1 cellular context compared by ENCODE assay signal in the genomic region with DNA sequence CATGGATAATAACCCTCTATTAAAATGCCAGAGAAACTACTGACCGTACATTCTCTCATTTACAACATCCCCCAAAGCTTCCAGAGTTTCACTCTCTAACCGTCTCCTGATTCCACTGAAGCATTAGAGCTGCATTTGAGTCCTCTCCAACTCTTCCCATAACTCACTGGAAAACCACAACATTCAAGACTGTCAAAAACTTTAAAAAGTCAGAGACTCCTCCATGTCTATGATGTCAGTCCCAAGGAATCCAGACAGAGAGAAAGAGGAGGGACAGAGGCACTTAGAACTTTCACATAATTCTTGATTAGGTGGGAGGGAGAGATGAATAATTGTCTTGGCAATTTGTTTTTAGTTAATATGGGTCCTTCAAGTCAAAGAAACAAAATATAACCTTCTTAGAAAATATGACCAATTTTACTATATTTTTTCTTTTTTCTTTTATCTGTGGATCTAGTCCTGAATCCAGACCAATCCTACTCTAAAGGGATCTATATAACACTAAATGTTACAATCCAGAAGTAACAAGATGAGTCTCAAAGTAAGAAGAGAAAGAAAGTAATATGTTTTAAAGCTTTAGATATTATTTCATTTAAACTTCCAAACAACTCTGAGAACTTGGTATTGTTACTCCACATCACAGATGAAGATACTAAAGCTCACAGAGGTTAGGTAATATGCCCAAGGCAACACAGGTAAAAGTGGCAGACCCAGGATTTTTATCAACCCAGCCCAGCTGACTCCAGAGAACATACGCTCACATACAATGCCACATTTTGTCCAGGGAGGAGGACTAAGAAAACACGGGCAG.
TF ChIP-seq lines count a peak whose summit lies in the region.

No MANE protein-coding gene starts in this region.

TF ChIP-seq in GM23338, 12 proteins besides CTCF, POLR2A, EP300 and RAD21 (continued from another document):
- TF ChIP-seq, protein P1, sequence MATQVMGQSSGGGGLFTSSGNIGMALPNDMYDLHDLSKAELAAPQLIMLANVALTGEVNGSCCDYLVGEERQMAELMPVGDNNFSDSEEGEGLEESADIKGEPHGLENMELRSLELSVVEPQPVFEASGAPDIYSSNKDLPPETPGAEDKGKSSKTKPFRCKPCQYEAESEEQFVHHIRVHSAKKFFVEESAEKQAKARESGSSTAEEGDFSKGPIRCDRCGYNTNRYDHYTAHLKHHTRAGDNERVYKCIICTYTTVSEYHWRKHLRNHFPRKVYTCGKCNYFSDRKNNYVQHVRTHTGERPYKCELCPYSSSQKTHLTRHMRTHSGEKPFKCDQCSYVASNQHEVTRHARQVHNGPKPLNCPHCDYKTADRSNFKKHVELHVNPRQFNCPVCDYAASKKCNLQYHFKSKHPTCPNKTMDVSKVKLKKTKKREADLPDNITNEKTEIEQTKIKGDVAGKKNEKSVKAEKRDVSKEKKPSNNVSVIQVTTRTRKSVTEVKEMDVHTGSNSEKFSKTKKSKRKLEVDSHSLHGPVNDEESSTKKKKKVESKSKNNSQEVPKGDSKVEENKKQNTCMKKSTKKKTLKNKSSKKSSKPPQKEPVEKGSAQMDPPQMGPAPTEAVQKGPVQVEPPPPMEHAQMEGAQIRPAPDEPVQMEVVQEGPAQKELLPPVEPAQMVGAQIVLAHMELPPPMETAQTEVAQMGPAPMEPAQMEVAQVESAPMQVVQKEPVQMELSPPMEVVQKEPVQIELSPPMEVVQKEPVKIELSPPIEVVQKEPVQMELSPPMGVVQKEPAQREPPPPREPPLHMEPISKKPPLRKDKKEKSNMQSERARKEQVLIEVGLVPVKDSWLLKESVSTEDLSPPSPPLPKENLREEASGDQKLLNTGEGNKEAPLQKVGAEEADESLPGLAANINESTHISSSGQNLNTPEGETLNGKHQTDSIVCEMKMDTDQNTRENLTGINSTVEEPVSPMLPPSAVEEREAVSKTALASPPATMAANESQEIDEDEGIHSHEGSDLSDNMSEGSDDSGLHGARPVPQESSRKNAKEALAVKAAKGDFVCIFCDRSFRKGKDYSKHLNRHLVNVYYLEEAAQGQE (IDR thresholded peaks at IDR 0.05; ENCODE audit: unreplicated experiment) = no peak
- TF ChIP-seq ZNF114 (CRISPR knock-in tag; IDR thresholded peaks at IDR 0.05) (no peak), CREB1 (CRISPR knock-in tag; IDR thresholded peaks at IDR 0.05; ENCODE audit: low read depth) (no peak), POLR2AphosphoS5 (IDR thresholded peaks at IDR 0.05; ENCODE audit: low read depth) (no peak), ZNF331 (CRISPR knock-in tag; IDR thresholded peaks at IDR 0.05; ENCODE audit: low read depth) (no peak), EZH2 (IDR thresholded peaks at IDR 0.05; ENCODE audit: low read depth, unreplicated experiment) (no peak), STAT1 (IDR thresholded peaks at IDR 0.05; ENCODE audit: unreplicated experiment) (no peak)
- TF ChIP-seq, protein P2, sequence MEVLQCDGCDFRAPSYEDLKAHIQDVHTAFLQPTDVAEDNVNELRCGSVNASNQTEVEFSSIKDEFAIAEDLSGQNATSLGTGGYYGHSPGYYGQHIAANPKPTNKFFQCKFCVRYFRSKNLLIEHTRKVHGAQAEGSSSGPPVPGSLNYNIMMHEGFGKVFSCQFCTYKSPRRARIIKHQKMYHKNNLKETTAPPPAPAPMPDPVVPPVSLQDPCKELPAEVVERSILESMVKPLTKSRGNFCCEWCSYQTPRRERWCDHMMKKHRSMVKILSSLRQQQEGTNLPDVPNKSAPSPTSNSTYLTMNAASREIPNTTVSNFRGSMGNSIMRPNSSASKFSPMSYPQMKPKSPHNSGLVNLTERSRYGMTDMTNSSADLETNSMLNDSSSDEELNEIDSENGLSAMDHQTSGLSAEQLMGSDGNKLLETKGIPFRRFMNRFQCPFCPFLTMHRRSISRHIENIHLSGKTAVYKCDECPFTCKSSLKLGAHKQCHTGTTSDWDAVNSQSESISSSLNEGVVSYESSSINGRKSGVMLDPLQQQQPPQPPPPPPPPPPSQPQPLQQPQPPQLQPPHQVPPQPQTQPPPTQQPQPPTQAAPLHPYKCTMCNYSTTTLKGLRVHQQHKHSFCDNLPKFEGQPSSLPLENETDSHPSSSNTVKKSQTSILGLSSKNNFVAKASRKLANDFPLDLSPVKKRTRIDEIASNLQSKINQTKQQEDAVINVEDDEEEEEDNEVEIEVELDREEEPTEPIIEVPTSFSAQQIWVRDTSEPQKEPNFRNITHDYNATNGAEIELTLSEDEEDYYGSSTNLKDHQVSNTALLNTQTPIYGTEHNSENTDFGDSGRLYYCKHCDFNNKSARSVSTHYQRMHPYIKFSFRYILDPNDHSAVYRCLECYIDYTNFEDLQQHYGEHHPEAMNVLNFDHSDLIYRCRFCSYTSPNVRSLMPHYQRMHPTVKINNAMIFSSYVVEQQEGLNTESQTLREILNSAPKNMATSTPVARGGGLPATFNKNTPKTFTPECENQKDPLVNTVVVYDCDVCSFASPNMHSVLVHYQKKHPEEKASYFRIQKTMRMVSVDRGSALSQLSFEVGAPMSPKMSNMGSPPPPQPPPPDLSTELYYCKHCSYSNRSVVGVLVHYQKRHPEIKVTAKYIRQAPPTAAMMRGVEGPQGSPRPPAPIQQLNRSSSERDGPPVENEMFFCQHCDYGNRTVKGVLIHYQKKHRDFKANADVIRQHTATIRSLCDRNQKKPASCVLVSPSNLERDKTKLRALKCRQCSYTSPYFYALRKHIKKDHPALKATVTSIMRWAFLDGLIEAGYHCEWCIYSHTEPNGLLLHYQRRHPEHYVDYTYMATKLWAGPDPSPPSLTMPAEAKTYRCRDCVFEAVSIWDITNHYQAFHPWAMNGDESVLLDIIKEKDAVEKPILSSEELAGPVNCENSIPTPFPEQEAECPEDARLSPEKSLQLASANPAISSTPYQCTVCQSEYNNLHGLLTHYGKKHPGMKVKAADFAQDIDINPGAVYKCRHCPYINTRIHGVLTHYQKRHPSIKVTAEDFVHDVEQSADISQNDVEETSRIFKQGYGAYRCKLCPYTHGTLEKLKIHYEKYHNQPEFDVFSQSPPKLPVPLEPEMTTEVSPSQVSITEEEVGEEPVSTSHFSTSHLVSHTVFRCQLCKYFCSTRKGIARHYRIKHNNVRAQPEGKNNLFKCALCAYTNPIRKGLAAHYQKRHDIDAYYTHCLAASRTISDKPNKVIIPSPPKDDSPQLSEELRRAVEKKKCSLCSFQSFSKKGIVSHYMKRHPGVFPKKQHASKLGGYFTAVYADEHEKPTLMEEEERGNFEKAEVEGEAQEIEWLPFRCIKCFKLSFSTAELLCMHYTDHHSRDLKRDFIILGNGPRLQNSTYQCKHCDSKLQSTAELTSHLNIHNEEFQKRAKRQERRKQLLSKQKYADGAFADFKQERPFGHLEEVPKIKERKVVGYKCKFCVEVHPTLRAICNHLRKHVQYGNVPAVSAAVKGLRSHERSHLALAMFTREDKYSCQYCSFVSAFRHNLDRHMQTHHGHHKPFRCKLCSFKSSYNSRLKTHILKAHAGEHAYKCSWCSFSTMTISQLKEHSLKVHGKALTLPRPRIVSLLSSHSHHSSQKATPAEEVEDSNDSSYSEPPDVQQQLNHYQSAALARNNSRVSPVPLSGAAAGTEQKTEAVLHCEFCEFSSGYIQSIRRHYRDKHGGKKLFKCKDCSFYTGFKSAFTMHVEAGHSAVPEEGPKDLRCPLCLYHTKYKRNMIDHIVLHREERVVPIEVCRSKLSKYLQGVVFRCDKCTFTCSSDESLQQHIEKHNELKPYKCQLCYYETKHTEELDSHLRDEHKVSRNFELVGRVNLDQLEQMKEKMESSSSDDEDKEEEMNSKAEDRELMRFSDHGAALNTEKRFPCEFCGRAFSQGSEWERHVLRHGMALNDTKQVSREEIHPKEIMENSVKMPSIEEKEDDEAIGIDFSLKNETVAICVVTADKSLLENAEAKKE (CRISPR knock-in tag; IDR thresholded peaks at IDR 0.05) = no peak
